Comparison of ENCODE assay signal across 8 cellular contexts in genomic region chr12:111368684-111369495, GRCh38. TPM values are rescaled to one million over a fixed set of nuclear protein-coding genes. Genes with fewer than 3 reads are reported as not detected.
DNase-seq lines count a peak whose midpoint lies in the region; ATAC-seq lines count a peak whose summit lies in the region.

TSS of gene PHETA1 (minus strand) at chr12:111369095. CDS start at chr12:111363427, 5,668 bp downstream.

- DNase-seq in A172 (ENCODE audit: low spot score) (peak; percentile 74), NCI-H2196 (lab: John Stamatoyannopoulos, UW; ENCODE audit: unreplicated experiment) (peak; percentile 81), iris pigment epithelial cell (ENCODE audit: low read depth) (peak; percentile 89), smooth muscle cell of the brain vasculature (ENCODE audit: low read depth, low spot score) (peak; percentile 51)
- DNase-seq in activated CD4-positive, CD25-positive, alpha-beta regulatory T cell (lab: John Stamatoyannopoulos, UW): peak; percentile 41 to 64 (median 56)
- peak; percentile 51 for DNase-seq in central memory CD4-positive, alpha-beta T cell

- peak; percentile 55 for ATAC-seq in GM18858 (IDR thresholded peaks at IDR 0.05; ENCODE audit: unreplicated experiment)
- peak; percentile 93 for ATAC-seq in HG03066 (IDR thresholded peaks at IDR 0.05; ENCODE audit: low read depth, unreplicated experiment)

RNA-seq across cellular contexts. Expression of gene PHETA1, which starts in this region (rescaled TPM):
- total RNA-seq in A172 (2014; rRNA removed; shearing (Covaris generic)): 9.4 and 16.6 TPM in 2 replicates

Comparison
In these comparisons a context has a peak if more than half of its experiments do, and no peak if none do; other contexts are left out.
1. Peak in every context shown above with its lines: DNase-seq and ATAC-seq.